8 cellular contexts compared by ENCODE assay signal in genomic region chr6:73461537-73462350, GRCh38. TPM values are rescaled to one million over a fixed set of nuclear protein-coding genes. Genes with fewer than 3 reads are reported as not detected.
DNase-seq lines count a peak whose midpoint lies in the region; ATAC-seq and TF ChIP-seq lines count a peak whose summit lies in the region.

Gene MTO1, plus strand, starts transcription at chr6:73461737. Its CDS starts 118 bp downstream, at chr6:73461855.

- H3K27me3 Mint-ChIP-seq in IgD-negative memory B cell = no peaks in the 10 kb centered on the region

- H3K4me3 ChIP-seq in PC-9 (peak within 1 kb of the TSS; percentile 89), epithelial cell of proximal tubule (ENCODE audit: low read depth, low read length) (peak within 1 kb of the TSS; percentile 98), mucosa of stomach (ENCODE audit: low read length) (peak within 1 kb of the TSS; percentile 96)

- H3K36me3 ChIP-seq in PC-9 (ENCODE audit: low read depth) = peaks cover 9% of the 10 kb centered on the region
- no peaks in the 10 kb centered on the region for H3K36me3 ChIP-seq in mucosa of stomach (ENCODE audit: control insufficient read depth, insufficient read depth, low read length)

- peak within 1 kb of the TSS; percentile 94 for H3K9ac ChIP-seq in mucosa of stomach (ENCODE audit: low read length)

- H3K4me1 ChIP-seq in PC-9 (replicated peaks; ENCODE audit: insufficient read depth) (peaks cover 11% of the 10 kb centered on the region), mucosa of stomach (ENCODE audit: control insufficient read depth, insufficient read depth, low read length) (peaks cover 5% of the 10 kb centered on the region)

- H3K9me3 Mint-ChIP-seq in IgD-negative memory B cell = no peaks in the 10 kb centered on the region

- peaks cover 20 to 23% (median 21%) of the 10 kb centered on the region in 3 donors for H3K4me1 Mint-ChIP-seq in IgD-negative memory B cell

- TF ChIP-seq CTCF in PC-9 (conservative IDR thresholded peaks at IDR 0.05) (no peak), epithelial cell of proximal tubule (conservative IDR thresholded peaks at IDR 0.05; ENCODE audit: low read depth, low read length) (no peak)

- H3K36me3 Mint-ChIP-seq in IgD-negative memory B cell = no peaks in the 10 kb centered on the region

- POLR2A ChIA-PET in PC-9 (lab: Charles Lee; ENCODE audit: unreplicated experiment) = interaction anchor here (0.5 to 1.7 kb wide), 12 partner anchors 11 to 1814 kb away, joined by 3 to 18 read pairs (median 6); partner anchors contain the start of genes CGAS, EEF1A1 and SLC17A5

- ATAC-seq in GM21529 (IDR thresholded peaks at IDR 0.05; ENCODE audit: unreplicated experiment) = peak; percentile 98

- H3F3A ChIP-seq in PC-9 (ENCODE audit: insufficient read depth, low read depth) = peaks cover 21% of the 10 kb centered on the region; the same call in 1 of the 2 replicates

- H3K4me2 ChIP-seq in PC-9 = peak within 1 kb of the TSS; percentile 84

- intact Hi-C loops in PC-9 (cut with micrococcal nuclease; ENCODE audit: unreplicated experiment) = loop anchor here (5.0 kb wide), 1 partner anchor 46 kb away; no protein-coding TSS in a partner anchor

- H3K9me3 ChIP-seq in PC-9 (ENCODE audit: insufficient read depth, low read depth) = no peaks in the 10 kb centered on the region
- no peaks in the 10 kb centered on the region for H3K9me3 ChIP-seq in mucosa of stomach (ENCODE audit: control insufficient read depth, low read length)

- DNase-seq in DMS114 treated with DMSO at 0.1 percent for 48 hours (lab: John Stamatoyannopoulos, UW; ENCODE audit: unreplicated experiment) = peak; percentile 77
- DNase-seq in PC-9 = peak; percentile 78 to 84
- peak; percentile 80 for DNase-seq in activated T-cell treated with anti-CD3 and anti-CD28 coated beads, Interleukin-2, amount 50 U/mL, for 1 hour
- DNase-seq in epithelial cell of proximal tubule (ENCODE audit: low read depth) = peak; percentile 44
- peak; percentile 61 to 64 for DNase-seq in stimulated activated CD8-positive, alpha-beta memory T cell treated with anti-CD3 and anti-CD28 coated beads, Interleukin-7, amount 100 ng/mL, for 1 hour (ENCODE audit: low read depth in 2 of 2)

- H3K9me2 ChIP-seq in PC-9 (ENCODE audit: insufficient read depth) = no peaks in the 10 kb centered on the region

- peak within 1 kb of the TSS; percentile 91 to 99 (median 94) for H3K27ac Mint-ChIP-seq in IgD-negative memory B cell

- peaks cover 34% of the 10 kb centered on the region for H3K79me2 ChIP-seq in PC-9 (ENCODE audit: low read depth)

- peak within 1 kb of the TSS; percentile 99 for H2AFZ ChIP-seq in PC-9

- H3K27ac ChIP-seq in PC-9 = peak within 1 kb of the TSS; percentile 93

- TSS peak; percentile 62 for BruUV-seq in PC-9 (replicated peaks; lab: Mats Ljungman, UMichigan)

- CTCF ChIA-PET in PC-9 (lab: Charles Lee) = interaction anchor here (1.1 to 1.3 kb wide), 2 partner anchors 54 to 191 kb away, joined by 3 to 5 read pairs; no protein-coding TSS in a partner anchor

- H3K27me3 ChIP-seq in PC-9 (ENCODE audit: insufficient read depth, low read depth) (no peaks in the 10 kb centered on the region), mucosa of stomach (ENCODE audit: control insufficient read depth, insufficient read depth, low read length) (no peaks in the 10 kb centered on the region)

- no peaks in the 10 kb centered on the region for H4K20me1 ChIP-seq in PC-9 (ENCODE audit: insufficient read depth)

- peak within 1 kb of the TSS; percentile 92 to 100 (median 98) for H3K4me3 Mint-ChIP-seq in IgD-negative memory B cell

RNA-seq across cellular contexts. Expression of gene MTO1, which starts in this region (rescaled TPM):
- 47.9 TPM for polyA plus RNA-seq in IgD-negative memory B cell
- total RNA-seq in PC-9 (2021) (27.2 and 29.3 TPM in 2 replicates), epithelial cell of proximal tubule (23.5 and 26.8 TPM in 2 replicates)

Comparison
In these comparisons a context has a peak if more than half of its experiments do, and no peak if none do; other contexts are left out.
1. Peak in every context shown above with its lines: DNase-seq, ATAC-seq, H3K4me3 ChIP-seq and H3K27ac ChIP-seq.